ENCODE assay signal across 8 cellular contexts in genomic region chr4:38318737-38319455, GRCh38.
A peak's percentile ranks its signal among the peaks of the same experiment; 100 is the strongest.
DNase-seq lines count a peak whose midpoint lies in the region; ATAC-seq, FAIRE-seq and TF ChIP-seq lines count a peak whose summit lies in the region.

No MANE protein-coding gene starts in this region.

- peaks cover 18 to 42% (median 23%) of the 10 kb centered on the region in 6 donors for H3K4me1 ChIP-seq in spleen

- H3K4me3 ChIP-seq in AG04450 (ENCODE audit: low read depth, low read length) (peak overlapping the region; percentile 15; the same call in 1 of the 2 replicates), WI38 (ENCODE audit: low read depth, low read length) (peak overlapping the region; percentile 32), spleen (peak overlapping the region; percentile 21 to 67 (median 33))

- CTCF ChIA-PET in AG04450 (lab: Charles Lee): interaction anchor here (0.5 to 3.8 kb wide), 71 partner anchors 9 to 1153 kb away, joined by 3 to 38 read pairs (median 4); no protein-coding TSS in a partner anchor

- 0 to 1% (median 1%) methylated on average over 18 to 22 of the region's 22 CpGs for WGBS in spleen, 5 donors

- FAIRE-seq in islet of Langerhans (lab: Jason Lieb, UNC): peak; percentile 27

- no peak for TF ChIP-seq CTCF in AG04450 (IDR thresholded peaks at IDR 0.05; ENCODE audit: low read depth, low read length)
- TF ChIP-seq CTCF in WI38 (IDR thresholded peaks at IDR 0.05; ENCODE audit: low read depth, low read length): no peak
- peak in 5 of 11 experiments; percentile 8 to 49 (median 16) for TF ChIP-seq CTCF in spleen (IDR thresholded peaks at IDR 0.05 in 8 of 11, conservative IDR thresholded peaks at IDR 0.05 in 3 of 11)

- ATAC-seq in GM18873 (IDR thresholded peaks at IDR 0.05; ENCODE audit: low FRiP score, unreplicated experiment): peak; percentile 87
- ATAC-seq in HG03103 (IDR thresholded peaks at IDR 0.05; ENCODE audit: low read depth, unreplicated experiment): peak; percentile 86

- H3K36me3 ChIP-seq in spleen: no peaks in the 10 kb centered on the region

- H3K27me3 ChIP-seq in AG04450 (ENCODE audit: control insufficient read depth, insufficient read depth, low read length) (no peaks in the 10 kb centered on the region), spleen (replicated peaks in 1 of 7) (no peaks in the 10 kb centered on the region)

- H3K27ac ChIP-seq in AG04450 (ENCODE audit: low read depth, low read length): peak overlapping the region; percentile 53
- H3K27ac ChIP-seq in spleen: peak overlapping the region; percentile 79 to 95 (median 92)

- H3K9me3 ChIP-seq in AG04450 (ENCODE audit: control insufficient read depth, insufficient read depth, low read length) (no peaks in the 10 kb centered on the region), spleen (no peaks in the 10 kb centered on the region)

- POLR2A ChIA-PET in AG04450 (lab: Yijun Ruan, JAX): interaction anchor here (0.6 to 1.2 kb wide), 3 partner anchors 171 to 348 kb away, joined by 3 to 10 read pairs (median 4); no protein-coding TSS in a partner anchor

- peak; percentile 85 for DNase-seq in AG04450 (ENCODE audit: low read depth, low spot score)
- DNase-seq in NCI-H2196 (lab: John Stamatoyannopoulos, UW; ENCODE audit: unreplicated experiment): peak; percentile 90
- DNase-seq in central memory CD4-positive, alpha-beta T cell: peak; percentile 53
- DNase-seq in spleen: peak; percentile 95

- no peak for TF ChIP-seq POLR2A in spleen (IDR thresholded peaks at IDR 0.05)

- intact Hi-C loops in spleen (cut with DNase I; ENCODE audit: low total_unique reads): loop anchor here (10.0 kb wide), 1 partner anchor 134 kb away; no protein-coding TSS in a partner anchor

Comparison
In these comparisons a context has a peak if more than half of its experiments do, and no peak if none do; other contexts are left out.
1. Peak in every context shown above with its lines: DNase-seq, ATAC-seq, H3K4me3 ChIP-seq and H3K27ac ChIP-seq.